Comparison of ENCODE assay signal across 1 cellular context in genomic region chr10:61835069-61835908, GRCh38.
TF ChIP-seq lines count a peak whose summit lies in the region.

No MANE protein-coding gene starts in this region.

TF ChIP-seq in WTC11, 78 proteins besides CTCF, POLR2A, EP300 and RAD21 (continued from another document):
- TF ChIP-seq MAX (CRISPR knock-in tag; IDR thresholded peaks at IDR 0.05) (no peak), NR1H2 (CRISPR knock-in tag; IDR thresholded peaks at IDR 0.05) (no peak), ZNF219 (CRISPR knock-in tag; IDR thresholded peaks at IDR 0.05; ENCODE audit: borderline replicate concordance) (no peak), ATF2 (CRISPR knock-in tag; IDR thresholded peaks at IDR 0.05; ENCODE audit: borderline replicate concordance, low read depth) (no peak), NR2C2 (CRISPR knock-in tag; IDR thresholded peaks at IDR 0.05) (no peak)
TF ChIP-seq in WTC11: peak in this region for 0.
